In genomic region chr9:123031963-123032362, GRCh38 we compare ENCODE assay signal across 19 cellular contexts. TPM values are rescaled to one million over a fixed set of nuclear protein-coding genes. Genes with fewer than 3 reads are reported as not detected.
"Had no signal": no experiment of that assay in that cellular context is flagged by ENCODE, and none has a peak within 500 bp of the region (broad histone marks: within the 10 kb centered on the region; RNA-seq: fewer than 3 reads in every experiment).

No MANE protein-coding gene starts in this region.

- H3K27ac ChIP-seq: parathyroid adenoma had no signal

- FAIRE-seq: bronchial epithelial cell, endometrium had no signal

- H3K4me1 ChIP-seq: parathyroid adenoma had no signal

- H3K27me3 ChIP-seq: tibial nerve had no signal

- DNase-seq: activated CD4-positive, alpha-beta T cell treated with anti-CD3 and anti-CD28 coated beads, Interleukin-2, amount 10 ng/mL, durations not matched to agents 24 days and 14 days; activated CD4-positive, CD25-positive, alpha-beta regulatory T cell; activated CD8-positive, alpha-beta memory T cell treated with anti-CD3 and anti-CD28 coated beads for 24 hours; activated gamma-delta T cell treated with Interleukin-2 at 50 U/mL for 16 hours; anterior cingulate cortex; foreskin fibroblast; glutamatergic neuron; immature natural killer cell; mammary epithelial cell; naive B cell; stimulated activated CD4-positive, alpha-beta T cell treated with anti-CD3 and anti-CD28 coated beads, Interleukin-15, amount 100 ng/mL, for 24 hours; stimulated activated CD4-positive, alpha-beta T cell treated with anti-CD3 and anti-CD28 coated beads, Interleukin-4, amount 100 ng/mL, for 1 hour; stimulated activated naive B cell treated with anti-CD40 and anti-IgM and Interleukin-4, amounts not matched to agents 10 μg/mL and 1 μg/mL and 100 μg/mL, for 72 hours had no signal

- H3K4me3 ChIP-seq: skin epidermis, tibial nerve had no signal

- ATAC-seq: esophagus mucosa; stimulated activated naive B cell treated with anti-CD40 and anti-IgM and Interleukin-4, amounts not matched to agents 10 μg/mL and 1 μg/mL and 100 μg/mL, for 72 hours had no signal

- H3K9me3 ChIP-seq: tibial nerve had no signal

RNA-seq across cellular contexts. Expression of gene GPR21, which starts 1.5 kb away (rescaled TPM):
- polyA plus RNA-seq: immature natural killer cell, mammary epithelial cell had no signal
